Comparison of ENCODE assay signal across 1 cellular context in genomic region chr7:155398944-155399343, GRCh38.
TF ChIP-seq lines count a peak whose summit lies in the region.

No MANE protein-coding gene starts in this region.

TF ChIP-seq in SK-N-SH, 30 proteins besides CTCF, POLR2A, EP300 and RAD21 (continued from another document):
- TF ChIP-seq YY1 (IDR thresholded peaks at IDR 0.05; ENCODE audit: low read depth) (no peak), EZH2phosphoT487 (IDR thresholded peaks at IDR 0.05; ENCODE audit: borderline replicate concordance, low read depth) (no peak), PBX3 (IDR thresholded peaks at IDR 0.05) (no peak), FOSL2 (IDR thresholded peaks at IDR 0.05; ENCODE audit: borderline replicate concordance, low read depth) (no peak)
